In genomic region chr11:108551653-108552462, GRCh38 we compare ENCODE assay signal across 14 cellular contexts. TPM values are rescaled to one million over a fixed set of nuclear protein-coding genes. Genes with fewer than 3 reads are reported as not detected.
DNase-seq lines count a peak whose midpoint lies in the region; ATAC-seq and TF ChIP-seq lines count a peak whose summit lies in the region.
"Had no signal": no experiment of that assay in that cellular context is flagged by ENCODE, and none has a peak within 500 bp of the region (broad histone marks: within the 10 kb centered on the region; RNA-seq: fewer than 3 reads in every experiment).

No MANE protein-coding gene starts in this region.

- H3F3A ChIP-seq in GM23338 (replicated peaks; ENCODE audit: low read depth), result no peaks in the 10 kb centered on the region

- TF ChIP-seq CTCF in GM23338 (conservative IDR thresholded peaks at IDR 0.05; ENCODE audit: low read depth in 2 of 2) (no peak), WI38 (IDR thresholded peaks at IDR 0.05; ENCODE audit: low read depth, low read length) (no peak), hepatocyte (IDR thresholded peaks at IDR 0.05; ENCODE audit: poor library complexity) (no peak), prostate gland (IDR thresholded peaks at IDR 0.05) (no peak)

- no peaks in the 10 kb centered on the region for H3K27me3 ChIP-seq in GM23338 (ENCODE audit: insufficient read depth)
- H3K27me3 ChIP-seq in hepatocyte, result no peaks in the 10 kb centered on the region
- no peaks in the 10 kb centered on the region for H3K27me3 ChIP-seq in prostate gland (replicated peaks; ENCODE audit: insufficient read depth)
- H3K27me3 ChIP-seq: heart left ventricle had no signal

- H3K4me3 ChIP-seq in GM23338, result no peak overlapping the region
- peak overlapping the region; percentile 33 for H3K4me3 ChIP-seq in WI38 (ENCODE audit: low read depth, low read length)
- H3K4me3 ChIP-seq in hepatocyte, result no peak overlapping the region
- peak overlapping the region in 1 of 2 donors; percentile 6 for H3K4me3 ChIP-seq in prostate gland
- H3K4me3 ChIP-seq: heart left ventricle had no signal

- no peaks in the 10 kb centered on the region for H3K9me3 ChIP-seq in hepatocyte (ENCODE audit: low read depth)
- H3K9me3 ChIP-seq in prostate gland, result no peaks in the 10 kb centered on the region
- H3K9me3 ChIP-seq: heart left ventricle had no signal

- no peak overlapping the region for H3K4me3 Mint-ChIP-seq in GM23338
- H3K4me3 Mint-ChIP-seq: CD8-positive, alpha-beta T cell; central memory CD8-positive, alpha-beta T cell; stimulated activated naive B cell treated with anti-CD40 and anti-IgM and Interleukin-4, amounts not matched to agents 10 μg/mL and 1 μg/mL and 100 μg/mL, for 72 hours had no signal

- H4K20me1 ChIP-seq in GM23338 (replicated peaks; ENCODE audit: insufficient read depth), result no peaks in the 10 kb centered on the region
- H4K20me1 ChIP-seq in hepatocyte (ENCODE audit: insufficient read depth, poor library complexity, severe bottlenecking), result no peaks in the 10 kb centered on the region

- peak overlapping the region; percentile 61; the same call in 1 of the 2 replicates for H3K27ac ChIP-seq in GM23338 (ENCODE audit: low read depth)
- H3K27ac ChIP-seq in hepatocyte, result peak overlapping the region; percentile 64
- peak overlapping the region; percentile 65 to 74 for H3K27ac ChIP-seq in prostate gland
- H3K27ac ChIP-seq: heart left ventricle had no signal

- H3K9me2 ChIP-seq in GM23338 (ENCODE audit: insufficient read depth) (no peaks in the 10 kb centered on the region), hepatocyte (replicated peaks; ENCODE audit: insufficient read depth) (no peaks in the 10 kb centered on the region)

- H3K9me3 Mint-ChIP-seq in GM23338, result no peaks in the 10 kb centered on the region; the same call in 2 of the 3 replicates
- H3K9me3 Mint-ChIP-seq: CD8-positive, alpha-beta T cell; central memory CD8-positive, alpha-beta T cell; stimulated activated naive B cell treated with anti-CD40 and anti-IgM and Interleukin-4, amounts not matched to agents 10 μg/mL and 1 μg/mL and 100 μg/mL, for 72 hours had no signal

- DNase-seq in GM23338 (ENCODE audit: low spot score) (no peak), hepatocyte (ENCODE audit: low spot score) (no peak), prostate gland (ENCODE audit: low spot score) (no peak), NOMO-1 treated with dmso at 0.1 percent for 144 hours (lab: John Stamatoyannopoulos, UW; ENCODE audit: unreplicated experiment) (no peak), SKM-1 treated with dmso at 0.1 percent for 144 hours (lab: John Stamatoyannopoulos, UW; ENCODE audit: unreplicated experiment) (no peak), NCI-H146 treated with DMSO at 0.1 percent for 48 hours (lab: John Stamatoyannopoulos, UW; ENCODE audit: unreplicated experiment) (no peak)
- DNase-seq in activated effector memory CD4-positive, alpha-beta T cell treated with anti-CD3 and anti-CD28 coated beads, Interleukin-2, amount 50 U/mL, for 16 hours, result no peak
- DNase-seq: CD8-positive, alpha-beta T cell; heart left ventricle; NCI-H1436; stimulated activated CD4-positive, alpha-beta T cell treated with anti-CD3 and anti-CD28 coated beads, Interleukin-15, amount 100 ng/mL, for 24 hours; stimulated activated naive B cell treated with anti-CD40 and anti-IgM and Interleukin-4, amounts not matched to agents 10 μg/mL and 1 μg/mL and 100 μg/mL, for 72 hours had no signal

- ATAC-seq in GM23338, result peak; percentile 76
- ATAC-seq: CD8-positive, alpha-beta T cell; heart left ventricle; stimulated activated naive B cell treated with anti-CD40 and anti-IgM and Interleukin-4, amounts not matched to agents 10 μg/mL and 1 μg/mL and 100 μg/mL, for 72 hours had no signal

- no peaks in the 10 kb centered on the region for H3K79me2 ChIP-seq in GM23338 (replicated peaks; ENCODE audit: insufficient read depth)
- H3K79me2 ChIP-seq in hepatocyte, result no peaks in the 10 kb centered on the region

- H3K27me3 Mint-ChIP-seq in GM23338 (ENCODE audit: insufficient read depth, low read depth, poor library complexity), result peaks cover 3% of the 10 kb centered on the region
- H3K27me3 Mint-ChIP-seq: central memory CD8-positive, alpha-beta T cell had no signal

- TF ChIP-seq POLR2A in prostate gland (IDR thresholded peaks at IDR 0.05), result no peak

- WGBS in hepatocyte (ENCODE audit: low lambda C conversion rate, missing lambda C conversion rate), result 34% methylated on average over 10 of the region's 10 CpGs
- WGBS in prostate gland, result 10% methylated on average over 10 of the region's 10 CpGs

- H3K36me3 Mint-ChIP-seq in GM23338 (ENCODE audit: low read depth), result no peaks in the 10 kb centered on the region
- H3K36me3 Mint-ChIP-seq: CD8-positive, alpha-beta T cell; stimulated activated naive B cell treated with anti-CD40 and anti-IgM and Interleukin-4, amounts not matched to agents 10 μg/mL and 1 μg/mL and 100 μg/mL, for 72 hours had no signal

- intact Hi-C loops in prostate gland (cut with DNase I), result no loop called here

- peaks cover 14% of the 10 kb centered on the region for H3K4me1 Mint-ChIP-seq in GM23338
- H3K4me1 Mint-ChIP-seq: central memory CD8-positive, alpha-beta T cell had no signal

- no peaks in the 10 kb centered on the region for H3K36me3 ChIP-seq in GM23338 (ENCODE audit: insufficient read depth)
- no peaks in the 10 kb centered on the region for H3K36me3 ChIP-seq in hepatocyte (replicated peaks; ENCODE audit: insufficient read depth, low read depth)
- H3K36me3 ChIP-seq in prostate gland, result no peaks in the 10 kb centered on the region
- H3K36me3 ChIP-seq: heart left ventricle had no signal

- 0 out of 2 replicates have a peak overlapping the region, but pooled peaks have one; percentile 28 for H2AFZ ChIP-seq in GM23338
- peak overlapping the region; percentile 5 for H2AFZ ChIP-seq in hepatocyte

- peak overlapping the region; percentile 51; the same call in 1 of the 2 replicates for H3K4me2 ChIP-seq in GM23338
- H3K4me2 ChIP-seq in hepatocyte, result no peak overlapping the region

- H3K4me1 ChIP-seq in GM23338 (ENCODE audit: insufficient read depth), result peaks cover 13% of the 10 kb centered on the region; the same call in 1 of the 2 replicates
- no peaks in the 10 kb centered on the region for H3K4me1 ChIP-seq in hepatocyte (ENCODE audit: insufficient read depth)
- H3K4me1 ChIP-seq in prostate gland (replicated peaks), result no peaks in the 10 kb centered on the region

- H3K27ac Mint-ChIP-seq in GM23338, result peak overlapping the region; percentile 86
- H3K27ac Mint-ChIP-seq: CD8-positive, alpha-beta T cell; stimulated activated naive B cell treated with anti-CD40 and anti-IgM and Interleukin-4, amounts not matched to agents 10 μg/mL and 1 μg/mL and 100 μg/mL, for 72 hours had no signal

TF ChIP-seq in GM23338, 12 proteins besides CTCF, POLR2A, EP300 and RAD21 (continues in another document):
- TF ChIP-seq JUNB (IDR thresholded peaks at IDR 0.05; ENCODE audit: unreplicated experiment) (no peak), ZNF331 (CRISPR knock-in tag; IDR thresholded peaks at IDR 0.05; ENCODE audit: low read depth) (no peak)

RNA-seq across cellular contexts. Expression of gene EXPH5, which starts 41.7 kb away (rescaled TPM):
- 8.4 and 12.6 TPM in 2 replicates for total RNA-seq in GM23338 (2014; rRNA removed; shearing (Covaris generic))
- 2.6 and 3.6 TPM in 2 replicates for polyA plus RNA-seq in GM23338 (2016; fragmentation: Nextera tagmentation; extraction: Ambion mirVana)
- 3.6 and 4.5 TPM in 2 replicates for total RNA-seq in hepatocyte
- 1.8 and 2.0 TPM in 2 replicates for polyA plus RNA-seq in hepatocyte
- 10 to 100 TPM in 1 of 2 donors, 1 to 10 TPM in 1; 6.6 to 17.3 TPM for total RNA-seq in prostate gland

RNA-seq across cellular contexts. Expression of gene POGLUT3, which starts 53.7 kb away (rescaled TPM):
- total RNA-seq in GM23338 (2014; rRNA removed; shearing (Covaris generic)), result 12.2 and 14.1 TPM in 2 replicates
- polyA plus RNA-seq in GM23338 (2016; fragmentation: Nextera tagmentation; extraction: Ambion mirVana), result 7.6 and 7.7 TPM in 2 replicates
- 26.8 and 30.6 TPM in 2 replicates for total RNA-seq in hepatocyte
- 17.4 and 20.4 TPM in 2 replicates for polyA plus RNA-seq in hepatocyte
- total RNA-seq in prostate gland, result 10 to 100 TPM; 19.2 to 25.0 TPM
